Comparison of ENCODE assay signal across 18 cellular contexts in genomic region chr3:146464005-146464595, GRCh38.
DNase-seq lines count a peak whose midpoint lies in the region; ATAC-seq and TF ChIP-seq lines count a peak whose summit lies in the region.
"Had no signal": no experiment of that assay in that cellular context is flagged by ENCODE, and none has a peak within 500 bp of the region (broad histone marks: within the 10 kb centered on the region; RNA-seq: fewer than 3 reads in every experiment).

No MANE protein-coding gene starts in this region.

- H3K4me3 ChIP-seq in ACC112 (ENCODE audit: low read depth, low read length) (no peak overlapping the region), adipocyte (ENCODE audit: low read length) (no peak overlapping the region), fibroblast of pulmonary artery (replicated peaks; ENCODE audit: low read depth, low read length) (no peak overlapping the region)
- H3K4me3 ChIP-seq: BLaER1, PC-9 had no signal

- H3K27me3 ChIP-seq in ACC112 (ENCODE audit: insufficient read depth, low read length) (no peaks in the 10 kb centered on the region), adipocyte (replicated peaks; ENCODE audit: control insufficient read depth, insufficient read depth, low read length) (no peaks in the 10 kb centered on the region)
- H3K27me3 ChIP-seq: BLaER1 had no signal

- DNase-seq in GM03348 (ENCODE audit: low spot score) (peak; percentile 19), adipocyte (ENCODE audit: low read depth) (peak; percentile 44), fibroblast of pulmonary artery (ENCODE audit: low read depth) (peak; percentile 34), NCI-H2081 treated with DMSO at 0.1 percent for 48 hours (lab: John Stamatoyannopoulos, UW) (no peak), NCI-H2227 (lab: John Stamatoyannopoulos, UW; ENCODE audit: unreplicated experiment) (no peak)
- DNase-seq: activated CD4-positive, alpha-beta T cell treated with anti-CD3 and anti-CD28 coated beads, Interleukin-2, amount 10 ng/mL, durations not matched to agents 7 days and 5 days; GDM1; KBM-7; naive thymus-derived CD4-positive, alpha-beta T cell; NCI-H1048; NCI-H774; PC-9; posterior cingulate gyrus had no signal

- H2AFZ ChIP-seq in ACC112 (ENCODE audit: low read length, unreplicated experiment) = peak overlapping the region; percentile 4
- H2AFZ ChIP-seq: PC-9 had no signal

- ATAC-seq in GM21529 (IDR thresholded peaks at IDR 0.05; ENCODE audit: unreplicated experiment) = no peak
- no peak for ATAC-seq in GM18858 (IDR thresholded peaks at IDR 0.05; ENCODE audit: unreplicated experiment)
- ATAC-seq: naive thymus-derived CD4-positive, alpha-beta T cell; SK-N-SH treated with all-trans-retinoic acid at 6 μM for 48 hours had no signal

- H3K27ac ChIP-seq in ACC112 (ENCODE audit: low read depth, low read length) = peak overlapping the region; percentile 41
- H3K27ac ChIP-seq: BLaER1, PC-9 had no signal

- H3K9ac ChIP-seq in adipocyte (ENCODE audit: low read length) = no peak overlapping the region
- H3K9ac ChIP-seq: BLaER1 had no signal

- no peaks in the 10 kb centered on the region for H3K9me3 ChIP-seq in adipocyte (ENCODE audit: control insufficient read depth, low read length)
- H3K9me3 ChIP-seq: BLaER1 had no signal

- H3K36me3 ChIP-seq in ACC112 (ENCODE audit: insufficient read depth, low read length) (no peaks in the 10 kb centered on the region), adipocyte (ENCODE audit: control insufficient read depth, insufficient read depth, low read length, severe bottlenecking) (no peaks in the 10 kb centered on the region)
- H3K36me3 ChIP-seq: BLaER1 had no signal

- H3K4me1 ChIP-seq in ACC112 (ENCODE audit: control insufficient read depth, insufficient read depth, low read length, unreplicated experiment) = peaks cover 53% of the 10 kb centered on the region
- peaks cover 47% of the 10 kb centered on the region for H3K4me1 ChIP-seq in adipocyte (ENCODE audit: control insufficient read depth, insufficient read depth, low read length)

- H3K79me2 ChIP-seq in ACC112 (ENCODE audit: control insufficient read depth, insufficient read depth, low read length, unreplicated experiment) = no peaks in the 10 kb centered on the region

- TF ChIP-seq CTCF in fibroblast of pulmonary artery (IDR thresholded peaks at IDR 0.05; ENCODE audit: low read length, missing control alignments) = no peak

Comparison
In these comparisons a context has a peak if more than half of its experiments do, and no peak if none do; other contexts are left out.
1. DNase-seq: peak in GM03348 (single experiment), adipocyte (single experiment) and fibroblast of pulmonary artery (single experiment); none in NCI-H2081 treated with DMSO at 0.1 percent for 48 hours (single experiment) and NCI-H2227 (single experiment).